Comparison of ENCODE assay signal across 1 cellular context in the genomic region with DNA sequence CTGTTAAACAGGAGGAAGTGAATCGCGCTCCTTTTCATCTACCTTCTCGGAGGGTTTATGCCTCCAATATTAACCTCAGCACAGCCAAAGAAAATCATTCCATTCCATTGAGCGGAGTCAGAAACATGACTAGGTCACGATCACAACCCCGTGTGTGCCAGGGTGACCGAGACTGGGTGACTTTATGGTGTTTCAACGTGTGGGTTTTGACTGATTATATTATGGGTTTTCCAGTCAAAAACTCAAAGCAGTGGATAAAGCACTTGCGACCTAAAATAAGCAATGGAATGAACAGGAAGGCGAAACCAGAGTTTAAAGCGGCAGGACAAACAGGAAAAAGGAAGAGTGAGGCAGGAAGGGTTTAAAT.
TF ChIP-seq lines count a peak whose summit lies in the region.

No MANE protein-coding gene starts in this region.

TF ChIP-seq in WTC11, 78 proteins besides CTCF, POLR2A, EP300 and RAD21 (continued from another document):
- TF ChIP-seq, protein P1, sequence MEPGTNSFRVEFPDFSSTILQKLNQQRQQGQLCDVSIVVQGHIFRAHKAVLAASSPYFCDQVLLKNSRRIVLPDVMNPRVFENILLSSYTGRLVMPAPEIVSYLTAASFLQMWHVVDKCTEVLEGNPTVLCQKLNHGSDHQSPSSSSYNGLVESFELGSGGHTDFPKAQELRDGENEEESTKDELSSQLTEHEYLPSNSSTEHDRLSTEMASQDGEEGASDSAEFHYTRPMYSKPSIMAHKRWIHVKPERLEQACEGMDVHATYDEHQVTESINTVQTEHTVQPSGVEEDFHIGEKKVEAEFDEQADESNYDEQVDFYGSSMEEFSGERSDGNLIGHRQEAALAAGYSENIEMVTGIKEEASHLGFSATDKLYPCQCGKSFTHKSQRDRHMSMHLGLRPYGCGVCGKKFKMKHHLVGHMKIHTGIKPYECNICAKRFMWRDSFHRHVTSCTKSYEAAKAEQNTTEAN (CRISPR knock-in tag; IDR thresholded peaks at IDR 0.05), result no peak
- TF ChIP-seq, protein P2, sequence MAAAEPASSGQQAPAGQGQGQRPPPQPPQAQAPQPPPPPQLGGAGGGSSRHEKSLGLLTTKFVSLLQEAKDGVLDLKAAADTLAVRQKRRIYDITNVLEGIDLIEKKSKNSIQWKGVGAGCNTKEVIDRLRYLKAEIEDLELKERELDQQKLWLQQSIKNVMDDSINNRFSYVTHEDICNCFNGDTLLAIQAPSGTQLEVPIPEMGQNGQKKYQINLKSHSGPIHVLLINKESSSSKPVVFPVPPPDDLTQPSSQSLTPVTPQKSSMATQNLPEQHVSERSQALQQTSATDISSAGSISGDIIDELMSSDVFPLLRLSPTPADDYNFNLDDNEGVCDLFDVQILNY (CRISPR knock-in tag; IDR thresholded peaks at IDR 0.05), result no peak
